8 cellular contexts compared by ENCODE assay signal in the genomic region with DNA sequence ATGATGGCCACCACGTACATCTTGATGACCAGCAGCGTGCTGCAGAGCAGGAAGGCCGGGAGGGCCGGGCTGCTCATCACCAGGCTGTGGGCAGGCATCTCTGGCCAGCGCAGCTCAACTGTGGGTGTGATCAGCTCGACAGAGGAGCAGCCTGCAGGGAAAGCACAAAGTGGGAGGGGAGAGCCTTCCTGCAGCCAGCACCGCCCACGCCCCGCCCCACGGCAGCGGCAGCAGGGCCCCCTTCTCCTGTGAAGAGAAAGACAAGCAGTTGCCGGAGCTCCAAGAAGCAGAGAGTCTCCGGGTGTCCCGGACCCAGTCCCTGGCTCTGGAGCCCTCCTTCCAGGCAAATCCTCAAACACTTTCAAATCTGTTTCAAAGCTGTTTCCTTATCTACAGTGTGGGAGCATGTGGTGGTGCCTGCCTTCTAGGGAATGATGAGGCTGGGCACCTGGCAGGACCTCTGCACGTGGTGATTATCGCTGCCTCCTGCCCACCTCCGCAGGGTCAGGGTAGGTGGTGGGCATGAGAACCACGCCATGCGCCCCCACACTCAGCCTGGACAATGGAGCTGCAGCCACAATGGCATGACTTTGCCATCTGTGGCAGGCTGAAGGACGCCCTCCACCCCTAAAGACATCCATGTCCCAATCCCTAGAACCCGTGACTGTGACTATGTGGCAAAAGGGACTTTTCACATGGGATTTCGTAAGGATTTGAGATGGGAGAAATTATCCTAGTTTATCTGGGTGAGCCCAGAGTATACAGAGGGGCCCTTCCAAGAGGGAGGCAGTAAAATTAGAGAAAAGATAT. TPM values are rescaled to one million over a fixed set of nuclear protein-coding genes. Genes with fewer than 3 reads are reported as not detected.
DNase-seq lines count a peak whose midpoint lies in the region; ATAC-seq and TF ChIP-seq lines count a peak whose summit lies in the region.

A gene with protein sequence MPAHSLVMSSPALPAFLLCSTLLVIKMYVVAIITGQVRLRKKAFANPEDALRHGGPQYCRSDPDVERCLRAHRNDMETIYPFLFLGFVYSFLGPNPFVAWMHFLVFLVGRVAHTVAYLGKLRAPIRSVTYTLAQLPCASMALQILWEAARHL (minus strand): TSS at position 128 of the 810 bp plus-strand sequence. CDS start 30 bp downstream, at position 98.

- peak within 1 kb of the TSS; percentile 87 for H2AFZ ChIP-seq in neural progenitor cell (replicated peaks)

- peak within 1 kb of the TSS; percentile 60 for H3K4me3 Mint-ChIP-seq in activated T-cell treated with anti-CD3 and anti-CD28 coated beads, Interleukin-2, amount 50 U/mL, for 72 hours
- peak within 1 kb of the TSS; percentile 58 for H3K4me3 Mint-ChIP-seq in neural progenitor cell

- peaks cover 33% of the 10 kb centered on the region for H3K4me1 Mint-ChIP-seq in activated T-cell treated with anti-CD3 and anti-CD28 coated beads, Interleukin-2, amount 50 U/mL, for 72 hours (ENCODE audit: low read depth)
- peaks cover 23% of the 10 kb centered on the region for H3K4me1 Mint-ChIP-seq in neural progenitor cell

- H3F3A ChIP-seq in neural progenitor cell (ENCODE audit: low read depth): no peaks in the 10 kb centered on the region

- peaks cover 18% of the 10 kb centered on the region for H3K27me3 Mint-ChIP-seq in activated T-cell treated with anti-CD3 and anti-CD28 coated beads, Interleukin-2, amount 50 U/mL, for 72 hours (ENCODE audit: low read depth)
- H3K27me3 Mint-ChIP-seq in neural progenitor cell (ENCODE audit: insufficient read depth, low read depth): peaks cover 6% of the 10 kb centered on the region

- H3K36me3 Mint-ChIP-seq in activated T-cell treated with anti-CD3 and anti-CD28 coated beads, Interleukin-2, amount 50 U/mL, for 72 hours (ENCODE audit: insufficient read depth in 2 of 2): no peaks in the 10 kb centered on the region
- no peaks in the 10 kb centered on the region for H3K36me3 Mint-ChIP-seq in neural progenitor cell

- ATAC-seq in activated T-cell treated with anti-CD3 and anti-CD28 coated beads, Interleukin-2, amount 50 U/mL, for 72 hours (replicated peaks in 1 of 2): peak; percentile 77 to 78
- ATAC-seq in HG03159 (IDR thresholded peaks at IDR 0.05; ENCODE audit: unreplicated experiment): no peak

- no peaks in the 10 kb centered on the region for H3K27me3 ChIP-seq in neural progenitor cell

- no peaks in the 10 kb centered on the region for H4K20me1 ChIP-seq in neural progenitor cell (ENCODE audit: low read depth)

- no peaks in the 10 kb centered on the region for H3K79me2 ChIP-seq in neural progenitor cell (ENCODE audit: low read depth)

- no peaks in the 10 kb centered on the region for H3K36me3 ChIP-seq in neural progenitor cell

- no peaks in the 10 kb centered on the region for H3K9me3 Mint-ChIP-seq in activated T-cell treated with anti-CD3 and anti-CD28 coated beads, Interleukin-2, amount 50 U/mL, for 72 hours
- H3K9me3 Mint-ChIP-seq in neural progenitor cell: no peaks in the 10 kb centered on the region

- peak within 1 kb of the TSS; percentile 39 for H3K4me2 ChIP-seq in neural progenitor cell

- H3K4me3 ChIP-seq in neural progenitor cell: peak within 1 kb of the TSS; percentile 16

- H3K9me3 ChIP-seq in neural progenitor cell (ENCODE audit: low read depth): no peaks in the 10 kb centered on the region

- H3K27ac Mint-ChIP-seq in activated T-cell treated with anti-CD3 and anti-CD28 coated beads, Interleukin-2, amount 50 U/mL, for 72 hours: no peak within 1 kb of the TSS
- H3K27ac Mint-ChIP-seq in neural progenitor cell: peak within 1 kb of the TSS; percentile 42

- no peak within 1 kb of the TSS for H3K9ac ChIP-seq in neural progenitor cell

- peaks cover 17% of the 10 kb centered on the region for H3K4me1 ChIP-seq in neural progenitor cell

- in situ Hi-C loops in GM13976 (cut with MboI; ENCODE audit: low sequenced_read_pairs, unreplicated experiment): no loop called here

- TF ChIP-seq CTCF in GM13976 (IDR thresholded peaks at IDR 0.05; ENCODE audit: borderline replicate concordance, control extremely low read depth, extremely low read depth, insufficient read depth, missing control alignments) (no peak), neural progenitor cell (IDR thresholded peaks at IDR 0.05) (no peak)

- DNase-seq in GM13976 (ENCODE audit: low spot score): peak; percentile 76
- DNase-seq in NCI-H82 (lab: John Stamatoyannopoulos, UW): peak; percentile 73
- peak; percentile 60 to 70 for DNase-seq in activated T-cell treated with anti-CD3 and anti-CD28 coated beads, Interleukin-2, amount 50 U/mL, for 72 hours
- DNase-seq in fibroblast of peridontal ligament (ENCODE audit: extremely low read depth): peak; percentile 84
- DNase-seq in neural progenitor cell (ENCODE audit: low spot score): peak; percentile 79
- peak; percentile 34 for DNase-seq in superior temporal gyrus (ENCODE audit: extremely low spot score)
- no peak for DNase-seq in NCI-H446 treated with DMSO at 0.1 percent for 48 hours (lab: John Stamatoyannopoulos, UW)

- no peak within 1 kb of the TSS for H3K27ac ChIP-seq in neural progenitor cell

RNA-seq across cellular contexts. Expression of the gene that starts here (rescaled TPM):
- under 1 TPM; 0.48 to 0.74 TPM for total RNA-seq in activated T-cell treated with anti-CD3 and anti-CD28 coated beads, Interleukin-2, amount 50 U/mL, for 72 hours
- 2.3 and 2.9 TPM in 2 replicates for total RNA-seq in neural progenitor cell (ENCODE audit: low replicate concordance)

Comparison
In these comparisons a context has a peak if more than half of its experiments do, and no peak if none do; other contexts are left out.
1. Peak in DNase-seq and ATAC-seq in activated T-cell treated with anti-CD3 and anti-CD28 coated beads, Interleukin-2, amount 50 U/mL, for 72 hours; RNA of the gene not detected or under 1 TPM.